ENCODE assay signal across 8 cellular contexts in genomic region chr1:113811353-113811887, GRCh38. TPM values are rescaled to one million over a fixed set of nuclear protein-coding genes. Genes with fewer than 3 reads are reported as not detected.
DNase-seq lines count a peak whose midpoint lies in the region; ATAC-seq and TF ChIP-seq lines count a peak whose summit lies in the region.

No MANE protein-coding gene starts in this region.

- no peaks in the 10 kb centered on the region for H3K9me3 Mint-ChIP-seq in activated T-cell treated with anti-CD3 and anti-CD28 coated beads, Interleukin-2, amount 50 U/mL, for 24 hours

- peaks cover 10% of the 10 kb centered on the region for H3K4me1 ChIP-seq in neuron (ENCODE audit: insufficient read depth, low read length)
- peaks cover 0 to 1% of the 10 kb centered on the region in 2 donors for H3K4me1 ChIP-seq in aorta (ENCODE audit: control insufficient read depth in 1 of 2, insufficient read depth in 2 of 2, low read length in 2 of 2)

- peak overlapping the region; percentile 34 to 61 for H3K27ac ChIP-seq in aorta (ENCODE audit: low read depth in 1 of 2, low read length in 2 of 2)

- H3K36me3 ChIP-seq in neuron (ENCODE audit: insufficient read depth, low read length) (peaks cover 4% of the 10 kb centered on the region), aorta (ENCODE audit: control insufficient read depth in 1 of 2, insufficient read depth in 2 of 2, low read length in 1 of 2) (no peaks in the 10 kb centered on the region)

- H3K27me3 ChIP-seq in neuron (ENCODE audit: insufficient read depth, low read length), result no peaks in the 10 kb centered on the region
- no peaks in the 10 kb centered on the region for H3K27me3 ChIP-seq in aorta (ENCODE audit: control insufficient read depth in 1 of 2, insufficient read depth in 2 of 2, low read length in 1 of 2)

- H3K4me1 Mint-ChIP-seq in activated T-cell treated with anti-CD3 and anti-CD28 coated beads, Interleukin-2, amount 50 U/mL, for 24 hours (ENCODE audit: low read depth), result peaks cover 44% of the 10 kb centered on the region

- H3K27ac Mint-ChIP-seq in activated T-cell treated with anti-CD3 and anti-CD28 coated beads, Interleukin-2, amount 50 U/mL, for 24 hours, result peak overlapping the region; percentile 95

- TF ChIP-seq CTCF in foreskin fibroblast (IDR thresholded peaks at IDR 0.05; ENCODE audit: low read depth, low read length), result no peak

- H3K9me3 ChIP-seq in neuron (ENCODE audit: low read length) (peaks cover 7% of the 10 kb centered on the region), aorta (ENCODE audit: control insufficient read depth, low read length) (no peaks in the 10 kb centered on the region)

- peak overlapping the region; percentile 70 to 83 for H3K4me3 ChIP-seq in foreskin fibroblast (ENCODE audit: low read depth in 1 of 2, low read length in 2 of 2)
- H3K4me3 ChIP-seq in neuron (ENCODE audit: low read length), result peak overlapping the region; percentile 88
- H3K4me3 ChIP-seq in aorta (ENCODE audit: low read length in 2 of 2), result peak overlapping the region; percentile 31 to 84

- H2AFZ ChIP-seq in neuron (ENCODE audit: low read depth, low read length), result peak overlapping the region; percentile 3

- WGBS in aorta, 2 donors, result 0% methylated on average over 27 of the region's 27 CpGs

- H3K36me3 Mint-ChIP-seq in activated T-cell treated with anti-CD3 and anti-CD28 coated beads, Interleukin-2, amount 50 U/mL, for 24 hours (ENCODE audit: low read depth), result peaks cover 52% of the 10 kb centered on the region

- no peaks in the 10 kb centered on the region for H3K27me3 Mint-ChIP-seq in activated T-cell treated with anti-CD3 and anti-CD28 coated beads, Interleukin-2, amount 50 U/mL, for 24 hours

- H3K4me3 Mint-ChIP-seq in activated T-cell treated with anti-CD3 and anti-CD28 coated beads, Interleukin-2, amount 50 U/mL, for 24 hours, result peak overlapping the region; percentile 96

- intact Hi-C loops in aorta (cut with DNase I), result loop anchor here in 1 of 2 donors (5.0 kb wide), 1 partner anchor 49 kb away; no protein-coding TSS in a partner anchor

- peak; percentile 63 for DNase-seq in DMS53 (lab: John Stamatoyannopoulos, UW)
- peak; percentile 14 for DNase-seq in MV-4-11 (lab: John Stamatoyannopoulos, UW)
- no peak for DNase-seq in activated T-cell treated with anti-CD3 and anti-CD28 coated beads, Interleukin-2, amount 50 U/mL, for 24 hours
- DNase-seq in foreskin fibroblast, result peak in 1 of 2 donors; percentile 41
- peak; percentile 53 to 88 for DNase-seq in aorta
- DNase-seq in NCI-H2107 treated with DMSO at 0.1 percent for 48 hours (lab: John Stamatoyannopoulos, UW; ENCODE audit: unreplicated experiment), result no peak

- peak; percentile 38 for ATAC-seq in GM21528 (IDR thresholded peaks at IDR 0.05; ENCODE audit: low FRiP score, unreplicated experiment)
- ATAC-seq in aorta (ENCODE audit: low FRiP score), result peak; percentile 1

RNA-seq across cellular contexts. Expression of gene RSBN1, which starts 0.9 kb away (rescaled TPM):
- 10 to 100 TPM; 17.1 to 22.5 TPM for total RNA-seq in aorta
- 1 to 10 TPM; 3.6 to 5.2 TPM for polyA plus RNA-seq in aorta

RNA-seq across cellular contexts. Expression of gene PHTF1, which starts 52.1 kb away (rescaled TPM):
- 10 to 100 TPM; 15.0 to 26.3 TPM for total RNA-seq in aorta
- polyA plus RNA-seq in aorta, result 1 to 10 TPM; 2.8 to 8.7 TPM

Comparison
In these comparisons a context has a peak if more than half of its experiments do, and no peak if none do; other contexts are left out.
1. DNase-seq: peak in DMS53 (single experiment), MV-4-11 (single experiment) and aorta (2 of 2); none in activated T-cell treated with anti-CD3 and anti-CD28 coated beads, Interleukin-2, amount 50 U/mL, for 24 hours (single experiment) and NCI-H2107 treated with DMSO at 0.1 percent for 48 hours (single experiment).
2. Peak in every context shown above with its lines, with median percentiles within 50 percentile points of each other: H3K4me3 ChIP-seq.